8 cellular contexts compared by ENCODE assay signal in genomic region chr9:100602302-100602930, GRCh38. TPM values are rescaled to one million over a fixed set of nuclear protein-coding genes. Genes with fewer than 3 reads are reported as not detected.
DNase-seq lines count a peak whose midpoint lies in the region; ATAC-seq and TF ChIP-seq lines count a peak whose summit lies in the region.

No MANE protein-coding gene starts in this region.

- H3K9me3 ChIP-seq in HEK293 (ENCODE audit: control insufficient read depth, insufficient read depth, low read depth, low read length): no peaks in the 10 kb centered on the region
- no peaks in the 10 kb centered on the region for H3K9me3 ChIP-seq in breast epithelium
- H3K9me3 ChIP-seq in lower lobe of right lung: no peaks in the 10 kb centered on the region
- no peaks in the 10 kb centered on the region for H3K9me3 ChIP-seq in sigmoid colon

- TF ChIP-seq EP300 in sigmoid colon (IDR thresholded peaks at IDR 0.05): no peak

- POLR2A ChIA-PET in HEK293 (lab: Yijun Ruan, JAX): interaction anchor here (0.5 to 0.6 kb wide), 2 partner anchors 160 to 551 kb away, joined by 3 read pairs; no protein-coding TSS in a partner anchor

- H3K4me1 ChIP-seq in HEK293 (ENCODE audit: control insufficient read depth, insufficient read depth, low read length): no peaks in the 10 kb centered on the region; the same call in 1 of the 2 replicates
- no peaks in the 10 kb centered on the region for H3K4me1 ChIP-seq in breast epithelium
- H3K4me1 ChIP-seq in lower lobe of right lung: peaks cover 10% of the 10 kb centered on the region
- H3K4me1 ChIP-seq in sigmoid colon: peaks cover 0 to 16% (median 8%) of the 10 kb centered on the region in 4 donors

- 58% methylated on average over 3 of the region's 3 CpGs for WGBS in sigmoid colon, 2 donors

- no peak overlapping the region for H3K27ac ChIP-seq in HEK293 (ENCODE audit: extremely low read depth, low read depth, low read length)
- H3K27ac ChIP-seq in breast epithelium: no peak overlapping the region
- H3K27ac ChIP-seq in lower lobe of right lung: no peak overlapping the region
- no peak overlapping the region for H3K27ac ChIP-seq in sigmoid colon

- no peak overlapping the region for H3K4me3 ChIP-seq in AG10803 (ENCODE audit: low read length)
- H3K4me3 ChIP-seq in HEK293 (ENCODE audit: low read depth, low read length): no peak overlapping the region
- no peak overlapping the region for H3K4me3 ChIP-seq in breast epithelium
- no peak overlapping the region for H3K4me3 ChIP-seq in lower lobe of right lung
- no peak overlapping the region for H3K4me3 ChIP-seq in sigmoid colon

- DNase-seq in AG10803 (ENCODE audit: low read depth): peak; percentile 50
- DNase-seq in NCI-H510A (lab: John Stamatoyannopoulos, UW): peak; percentile 64
- no peak for DNase-seq in breast epithelium (ENCODE audit: low spot score in 2 of 2)
- DNase-seq in lower lobe of right lung: no peak
- no peak for DNase-seq in activated gamma-delta T cell treated with Interleukin-2 at 50 U/mL for 16 hours
- DNase-seq in sigmoid colon: no peak

- H3K36me3 ChIP-seq in HEK293 (ENCODE audit: control insufficient read depth in 2 of 2, insufficient read depth in 1 of 2, low read length in 2 of 2): no peaks in the 10 kb centered on the region
- H3K36me3 ChIP-seq in breast epithelium: no peaks in the 10 kb centered on the region
- no peaks in the 10 kb centered on the region for H3K36me3 ChIP-seq in lower lobe of right lung
- no peaks in the 10 kb centered on the region for H3K36me3 ChIP-seq in sigmoid colon

- ATAC-seq in lower lobe of right lung (peak; percentile 45 to 52), HG02678 (IDR thresholded peaks at IDR 0.05; ENCODE audit: unreplicated experiment) (no peak)

- peak; percentile 85 for TF ChIP-seq CTCF in AG10803 (conservative IDR thresholded peaks at IDR 0.05; ENCODE audit: low read length)
- TF ChIP-seq CTCF in HEK293 (tag by site-specific recombination; IDR thresholded peaks at IDR 0.05): no peak
- peak in 2 of 3 donors; percentile 38 to 51 for TF ChIP-seq CTCF in breast epithelium (IDR thresholded peaks at IDR 0.05)
- peak; percentile 65 for TF ChIP-seq CTCF in lower lobe of right lung (IDR thresholded peaks at IDR 0.05)
- TF ChIP-seq CTCF in sigmoid colon (IDR thresholded peaks at IDR 0.05): peak in 2 of 4 experiments; percentile 37 to 52

- CTCF ChIA-PET in HEK293 (lab: Yijun Ruan, JAX): interaction anchor here (0.6 to 3.1 kb wide), 61 partner anchors 9 to 1437 kb away, joined by 3 to 65 read pairs (median 4); partner anchors contain the start of genes MSANTD3 and TEX10

- H3K27me3 ChIP-seq in breast epithelium (no peaks in the 10 kb centered on the region), lower lobe of right lung (ENCODE audit: low read depth) (no peaks in the 10 kb centered on the region), sigmoid colon (no peaks in the 10 kb centered on the region)

- TF ChIP-seq POLR2A in breast epithelium (IDR thresholded peaks at IDR 0.05) (no peak), sigmoid colon (IDR thresholded peaks at IDR 0.05) (no peak)

- intact Hi-C loops in breast epithelium (cut with DNase I; ENCODE audit: low total_unique reads): no loop called here
- intact Hi-C loops in lower lobe of right lung (cut with DNase I): no loop called here
- intact Hi-C loops in sigmoid colon (cut with DNase I): no loop called here

TF ChIP-seq in HEK293, 187 proteins besides CTCF, POLR2A, EP300 and RAD21:
- no peak for TF ChIP-seq ZBTB17 (tag by site-specific recombination; IDR thresholded peaks at IDR 0.05)
- no peak for TF ChIP-seq ZFP69B (tag by site-specific recombination; IDR thresholded peaks at IDR 0.05)
- TF ChIP-seq ZNF596 (tag by site-specific recombination; IDR thresholded peaks at IDR 0.05): no peak
- TF ChIP-seq ZNF654 (tag by site-specific recombination; IDR thresholded peaks at IDR 0.05; ENCODE audit: low read depth): peak; percentile 64
- 0 out of 2 replicates have a peak, but pooled peaks have one; percentile 32 for TF ChIP-seq REST (tag by site-specific recombination; IDR thresholded peaks at IDR 0.05)
- no peak for TF ChIP-seq ZNF426 (tag by site-specific recombination; IDR thresholded peaks at IDR 0.05)
- no peak for TF ChIP-seq ZNF664 (tag by site-specific recombination; IDR thresholded peaks at IDR 0.05)
- no peak for TF ChIP-seq ZNF645 (tag by site-specific recombination; IDR thresholded peaks at IDR 0.05)
- TF ChIP-seq ZNF704 (tag by site-specific recombination; IDR thresholded peaks at IDR 0.05): no peak
- peak; percentile 93 for TF ChIP-seq TCF7L2 (IDR thresholded peaks at IDR 0.05; ENCODE audit: borderline replicate concordance, low read depth, low read length)
- TF ChIP-seq ZNF521 (tag by site-specific recombination; IDR thresholded peaks at IDR 0.05): no peak
- TF ChIP-seq, protein P1, sequence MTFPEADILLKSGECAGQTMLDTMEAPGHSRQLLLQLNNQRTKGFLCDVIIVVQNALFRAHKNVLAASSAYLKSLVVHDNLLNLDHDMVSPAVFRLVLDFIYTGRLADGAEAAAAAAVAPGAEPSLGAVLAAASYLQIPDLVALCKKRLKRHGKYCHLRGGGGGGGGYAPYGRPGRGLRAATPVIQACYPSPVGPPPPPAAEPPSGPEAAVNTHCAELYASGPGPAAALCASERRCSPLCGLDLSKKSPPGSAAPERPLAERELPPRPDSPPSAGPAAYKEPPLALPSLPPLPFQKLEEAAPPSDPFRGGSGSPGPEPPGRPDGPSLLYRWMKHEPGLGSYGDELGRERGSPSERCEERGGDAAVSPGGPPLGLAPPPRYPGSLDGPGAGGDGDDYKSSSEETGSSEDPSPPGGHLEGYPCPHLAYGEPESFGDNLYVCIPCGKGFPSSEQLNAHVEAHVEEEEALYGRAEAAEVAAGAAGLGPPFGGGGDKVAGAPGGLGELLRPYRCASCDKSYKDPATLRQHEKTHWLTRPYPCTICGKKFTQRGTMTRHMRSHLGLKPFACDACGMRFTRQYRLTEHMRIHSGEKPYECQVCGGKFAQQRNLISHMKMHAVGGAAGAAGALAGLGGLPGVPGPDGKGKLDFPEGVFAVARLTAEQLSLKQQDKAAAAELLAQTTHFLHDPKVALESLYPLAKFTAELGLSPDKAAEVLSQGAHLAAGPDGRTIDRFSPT (tag by site-specific recombination; IDR thresholded peaks at IDR 0.05): no peak
- no peak for TF ChIP-seq ZNF202 (tag by site-specific recombination; IDR thresholded peaks at IDR 0.05; ENCODE audit: borderline replicate concordance)
- TF ChIP-seq, protein P2, sequence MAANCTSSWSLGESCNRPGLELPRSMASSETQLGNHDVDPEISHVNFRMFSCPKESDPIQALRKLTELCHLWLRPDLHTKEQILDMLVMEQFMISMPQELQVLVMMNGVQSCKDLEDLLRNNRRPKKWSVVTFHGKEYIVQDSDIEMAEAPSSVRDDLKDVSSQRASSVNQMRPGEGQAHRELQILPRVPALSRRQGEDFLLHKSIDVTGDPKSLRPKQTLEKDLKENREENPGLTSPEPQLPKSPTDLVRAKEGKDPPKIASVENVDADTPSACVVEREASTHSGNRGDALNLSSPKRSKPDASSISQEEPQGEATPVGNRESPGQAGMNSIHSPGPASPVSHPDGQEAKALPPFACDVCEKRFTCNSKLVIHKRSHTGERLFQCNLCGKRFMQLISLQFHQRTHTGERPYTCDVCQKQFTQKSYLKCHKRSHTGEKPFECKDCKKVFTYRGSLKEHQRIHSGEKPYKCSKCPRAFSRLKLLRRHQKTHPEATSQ (tag by site-specific recombination; IDR thresholded peaks at IDR 0.05): no peak
TF ChIP-seq in HEK293: peak in this region for 3.

RNA-seq across cellular contexts. Expression of gene CAVIN4, which starts 24.5 kb away (rescaled TPM):
- total RNA-seq in breast epithelium: under 1 TPM; 0.16 to 0.33 (median 0.29) TPM
- total RNA-seq in lower lobe of right lung: 1.7 TPM
- total RNA-seq in sigmoid colon: 1 to 10 TPM in 1 of 4 donors, under 1 TPM in 3; 0.36 to 1.1 (median 0.62) TPM
- polyA plus RNA-seq in sigmoid colon: under 1 TPM in 1 of 3 donors, not detected in 2; 0.06 TPM

Comparison
In these comparisons a context has a peak if more than half of its experiments do, and no peak if none do; other contexts are left out.
1. DNase-seq: peak in AG10803 (single experiment) and NCI-H510A (single experiment); none in breast epithelium (0 of 2), lower lobe of right lung (single experiment), activated gamma-delta T cell treated with Interleukin-2 at 50 U/mL for 16 hours (single experiment) and sigmoid colon (single experiment).